ENCODE assay signal across 8 cellular contexts in the genomic region with DNA sequence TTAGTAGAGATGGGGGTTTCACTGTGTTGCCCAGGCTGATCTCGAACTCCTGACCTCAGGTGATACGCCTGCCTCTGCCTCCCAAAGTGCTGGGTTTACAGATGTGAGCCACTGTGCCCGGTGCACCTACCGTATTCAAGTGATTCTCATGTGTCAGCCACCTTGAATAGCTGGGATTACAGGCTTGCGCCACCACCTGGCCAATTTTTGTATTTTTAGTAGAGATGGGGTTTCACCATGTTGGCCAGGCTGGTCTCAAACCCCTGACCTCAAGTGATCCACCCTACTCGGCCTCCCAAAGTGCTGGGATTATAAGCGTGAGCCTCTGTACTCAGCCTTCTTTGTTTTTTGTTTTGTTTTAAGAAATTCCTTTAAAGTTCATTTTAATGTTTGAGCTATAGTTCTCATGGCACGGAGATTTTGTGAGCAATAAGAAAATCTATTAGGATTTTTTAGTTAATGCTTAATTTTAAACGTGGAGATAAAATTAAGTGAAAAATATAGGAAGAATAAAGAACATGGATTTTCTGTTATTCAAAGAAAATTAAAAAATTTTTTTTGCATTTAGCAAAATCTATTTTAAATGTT.
DNase-seq lines count a peak whose midpoint lies in the region; ATAC-seq and TF ChIP-seq lines count a peak whose summit lies in the region.

No MANE protein-coding gene starts in this region.

- TF ChIP-seq EP300 in Ishikawa (IDR thresholded peaks at IDR 0.05; ENCODE audit: borderline replicate concordance) (no peak), esophagus muscularis mucosa (IDR thresholded peaks at IDR 0.05) (no peak)

- H3K27me3 ChIP-seq in esophagus muscularis mucosa (no peaks in the 10 kb centered on the region), psoas muscle (ENCODE audit: insufficient read depth in 3 of 3, low read length in 2 of 3) (no peaks in the 10 kb centered on the region)

- intact Hi-C loops in esophagus muscularis mucosa (cut with DNase I) (loop anchor here (5.0 to 10.0 kb wide), 2 partner anchors 83 to 246 kb away; no protein-coding TSS in a partner anchor), psoas muscle (cut with DNase I) (loop anchor here in 1 of 2 donors (5.0 to 10.0 kb wide), 2 partner anchors 241 to 1117 kb away; a partner anchor contains a TSS)

- 82% methylated on average over 5 of the region's 9 CpGs for WGBS in esophagus muscularis mucosa
- WGBS in psoas muscle, 3 donors, result 75 to 79% (median 79%) methylated on average over 9 of the region's 9 CpGs

- peaks cover 0 to 4% (median under 1%) of the 10 kb centered on the region in 4 donors for H3K36me3 ChIP-seq in esophagus muscularis mucosa
- peaks cover 0 to 8% of the 10 kb centered on the region in 2 donors for H3K36me3 ChIP-seq in psoas muscle (ENCODE audit: insufficient read depth in 1 of 2, low read depth in 1 of 2)

- H3K4me1 ChIP-seq in esophagus muscularis mucosa (peaks cover 0 to 6% (median 3%) of the 10 kb centered on the region in 4 donors), psoas muscle (no peaks in the 10 kb centered on the region)

- no peak for ATAC-seq in psoas muscle

- no peak overlapping the region for H3K4me3 ChIP-seq in esophagus muscularis mucosa
- H3K4me3 ChIP-seq in psoas muscle, result no peak overlapping the region

- H3K27ac ChIP-seq in esophagus muscularis mucosa (replicated peaks in 1 of 4) (no peak overlapping the region), psoas muscle (no peak overlapping the region)

- no peaks in the 10 kb centered on the region for H3K9me3 ChIP-seq in esophagus muscularis mucosa
- H3K9me3 ChIP-seq in psoas muscle, result no peaks in the 10 kb centered on the region

- peak; percentile 4 for DNase-seq in activated T-cell treated with anti-CD3 and anti-CD28 coated beads for 1 hour (ENCODE audit: low read depth)
- no peak for DNase-seq in activated T-cell treated with anti-CD3 and anti-CD28 coated beads for 4 hours
- DNase-seq in activated CD4-positive, alpha-beta T cell treated with anti-CD3 and anti-CD28 coated beads for 48 hours, result peak; percentile 67
- DNase-seq in esophagus muscularis mucosa (ENCODE audit: extremely low spot score), result no peak
- DNase-seq in psoas muscle, result no peak
- DNase-seq in NCI-H1048 (lab: John Stamatoyannopoulos, UW), result no peak
- no peak for DNase-seq in GM19240 (ENCODE audit: insufficient read length, low spot score)

- peak; percentile 66 for TF ChIP-seq RAD21 in Ishikawa (IDR thresholded peaks at IDR 0.05; ENCODE audit: low read depth)

- peak; percentile 33 to 49 (median 40) for TF ChIP-seq CTCF in esophagus muscularis mucosa (IDR thresholded peaks at IDR 0.05)
- TF ChIP-seq CTCF in psoas muscle (IDR thresholded peaks at IDR 0.05), result peak; percentile 39

- no peak for TF ChIP-seq POLR2A in esophagus muscularis mucosa (IDR thresholded peaks at IDR 0.05; ENCODE audit: low read depth)

TF ChIP-seq in Ishikawa, 13 proteins besides CTCF, POLR2A, EP300 and RAD21:
- TF ChIP-seq YY1 (IDR thresholded peaks at IDR 0.05; ENCODE audit: low read depth), result no peak
- TF ChIP-seq, protein P1, sequence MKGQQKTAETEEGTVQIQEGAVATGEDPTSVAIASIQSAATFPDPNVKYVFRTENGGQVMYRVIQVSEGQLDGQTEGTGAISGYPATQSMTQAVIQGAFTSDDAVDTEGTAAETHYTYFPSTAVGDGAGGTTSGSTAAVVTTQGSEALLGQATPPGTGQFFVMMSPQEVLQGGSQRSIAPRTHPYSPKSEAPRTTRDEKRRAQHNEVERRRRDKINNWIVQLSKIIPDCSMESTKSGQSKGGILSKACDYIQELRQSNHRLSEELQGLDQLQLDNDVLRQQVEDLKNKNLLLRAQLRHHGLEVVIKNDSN (IDR thresholded peaks at IDR 0.05), result no peak
- TF ChIP-seq, protein P2, sequence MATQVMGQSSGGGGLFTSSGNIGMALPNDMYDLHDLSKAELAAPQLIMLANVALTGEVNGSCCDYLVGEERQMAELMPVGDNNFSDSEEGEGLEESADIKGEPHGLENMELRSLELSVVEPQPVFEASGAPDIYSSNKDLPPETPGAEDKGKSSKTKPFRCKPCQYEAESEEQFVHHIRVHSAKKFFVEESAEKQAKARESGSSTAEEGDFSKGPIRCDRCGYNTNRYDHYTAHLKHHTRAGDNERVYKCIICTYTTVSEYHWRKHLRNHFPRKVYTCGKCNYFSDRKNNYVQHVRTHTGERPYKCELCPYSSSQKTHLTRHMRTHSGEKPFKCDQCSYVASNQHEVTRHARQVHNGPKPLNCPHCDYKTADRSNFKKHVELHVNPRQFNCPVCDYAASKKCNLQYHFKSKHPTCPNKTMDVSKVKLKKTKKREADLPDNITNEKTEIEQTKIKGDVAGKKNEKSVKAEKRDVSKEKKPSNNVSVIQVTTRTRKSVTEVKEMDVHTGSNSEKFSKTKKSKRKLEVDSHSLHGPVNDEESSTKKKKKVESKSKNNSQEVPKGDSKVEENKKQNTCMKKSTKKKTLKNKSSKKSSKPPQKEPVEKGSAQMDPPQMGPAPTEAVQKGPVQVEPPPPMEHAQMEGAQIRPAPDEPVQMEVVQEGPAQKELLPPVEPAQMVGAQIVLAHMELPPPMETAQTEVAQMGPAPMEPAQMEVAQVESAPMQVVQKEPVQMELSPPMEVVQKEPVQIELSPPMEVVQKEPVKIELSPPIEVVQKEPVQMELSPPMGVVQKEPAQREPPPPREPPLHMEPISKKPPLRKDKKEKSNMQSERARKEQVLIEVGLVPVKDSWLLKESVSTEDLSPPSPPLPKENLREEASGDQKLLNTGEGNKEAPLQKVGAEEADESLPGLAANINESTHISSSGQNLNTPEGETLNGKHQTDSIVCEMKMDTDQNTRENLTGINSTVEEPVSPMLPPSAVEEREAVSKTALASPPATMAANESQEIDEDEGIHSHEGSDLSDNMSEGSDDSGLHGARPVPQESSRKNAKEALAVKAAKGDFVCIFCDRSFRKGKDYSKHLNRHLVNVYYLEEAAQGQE (IDR thresholded peaks at IDR 0.05; ENCODE audit: low read depth), result no peak
- TF ChIP-seq TEAD4 (IDR thresholded peaks at IDR 0.05), result no peak
- TF ChIP-seq NFIC (IDR thresholded peaks at IDR 0.05), result no peak
- no peak for TF ChIP-seq CREB1 (IDR thresholded peaks at IDR 0.05; ENCODE audit: low read depth)
- TF ChIP-seq, protein P3, sequence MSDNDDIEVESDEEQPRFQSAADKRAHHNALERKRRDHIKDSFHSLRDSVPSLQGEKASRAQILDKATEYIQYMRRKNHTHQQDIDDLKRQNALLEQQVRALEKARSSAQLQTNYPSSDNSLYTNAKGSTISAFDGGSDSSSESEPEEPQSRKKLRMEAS (IDR thresholded peaks at IDR 0.05), result no peak
- no peak for TF ChIP-seq ZBTB7A (IDR thresholded peaks at IDR 0.05; ENCODE audit: low read depth)
- TF ChIP-seq EGR1 (IDR thresholded peaks at IDR 0.05), result no peak
- no peak for TF ChIP-seq CEBPB (IDR thresholded peaks at IDR 0.05)
- no peak for TF ChIP-seq TCF12 (IDR thresholded peaks at IDR 0.05; ENCODE audit: low read depth)

Comparison
In these comparisons a context has a peak if more than half of its experiments do, and no peak if none do; other contexts are left out.
1. DNase-seq: peak in activated T-cell treated with anti-CD3 and anti-CD28 coated beads for 1 hour (single experiment) and activated CD4-positive, alpha-beta T cell treated with anti-CD3 and anti-CD28 coated beads for 48 hours (single experiment); none in activated T-cell treated with anti-CD3 and anti-CD28 coated beads for 4 hours (single experiment), esophagus muscularis mucosa (single experiment), psoas muscle (0 of 2), NCI-H1048 (single experiment) and GM19240 (single experiment).